ENCODE assay signal across 24 cellular contexts in the genomic region with DNA sequence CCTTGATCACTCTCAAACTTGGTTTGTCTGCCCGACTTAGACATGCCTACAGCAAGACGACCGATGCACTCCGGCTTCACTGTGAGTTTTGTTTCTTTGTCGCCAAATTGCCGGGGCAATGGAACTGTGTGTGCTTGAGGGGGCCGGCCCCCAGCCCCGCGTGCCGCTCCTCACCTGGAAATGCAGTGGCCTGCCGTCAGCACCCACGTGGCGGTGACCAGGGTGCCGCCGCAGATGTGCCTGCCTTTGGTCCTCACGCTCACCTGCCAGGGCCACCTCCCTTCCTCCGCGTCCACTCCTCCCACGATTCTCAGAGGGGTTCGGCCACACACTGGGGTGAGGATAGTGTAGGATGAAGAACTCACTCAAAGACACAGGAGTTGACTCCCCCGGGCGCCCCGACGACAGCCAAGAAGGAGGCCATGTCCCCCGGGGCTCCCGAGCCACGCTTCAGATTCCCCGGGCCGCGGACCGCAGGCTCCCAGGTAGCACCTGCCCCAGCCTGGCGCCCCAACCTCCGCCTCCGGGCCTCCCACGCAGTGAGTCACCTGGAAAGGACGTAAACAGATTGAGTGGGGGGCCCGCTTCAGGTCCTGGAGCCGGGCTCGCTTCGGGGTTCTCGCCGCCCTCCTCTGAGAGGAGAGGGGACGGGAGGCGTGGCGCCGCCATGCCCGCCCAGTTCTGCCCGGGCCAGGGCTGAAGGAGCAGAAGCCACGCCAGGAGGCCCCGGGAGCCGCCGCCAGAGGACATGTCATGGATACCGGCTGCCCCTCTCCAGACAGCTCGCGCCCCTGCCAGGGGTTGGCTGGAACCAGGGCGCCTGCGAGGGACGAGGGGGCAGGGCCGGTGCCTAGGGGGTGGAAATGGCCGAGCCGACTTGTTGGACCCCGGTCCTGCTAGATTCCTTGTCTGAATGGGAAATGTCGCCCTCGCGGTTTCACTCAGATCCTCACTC. TPM values are rescaled to one million over a fixed set of nuclear protein-coding genes. Genes with fewer than 3 reads are reported as not detected.
DNase-seq lines count a peak whose midpoint lies in the region; ATAC-seq and TF ChIP-seq lines count a peak whose summit lies in the region.
"Had no signal": no experiment of that assay in that cellular context is flagged by ENCODE, and none has a peak within 500 bp of the region (broad histone marks: within the 10 kb centered on the region; RNA-seq: fewer than 3 reads in every experiment).

No MANE protein-coding gene starts in this region.

- DNase-seq in Right ventricle myocardium inferior (ENCODE audit: missing footprints) = peak; percentile 65
- DNase-seq in cardiac septum (ENCODE audit: low spot score) = no peak
- peak; percentile 85 for DNase-seq in esophagus muscularis mucosa (ENCODE audit: extremely low spot score)
- no peak for DNase-seq in neural progenitor cell (ENCODE audit: low spot score)
- no peak for DNase-seq in upper lobe of right lung
- DNase-seq in glomerular visceral epithelial cell (ENCODE audit: extremely low spot score) = no peak
- no peak for DNase-seq in trophoblast cell
- DNase-seq: CD4-positive, alpha-beta memory T cell; DMS53; EL; GOT3; HFFc6; Karpas-422; NCI-H1436; NCI-H1930; NCI-H226; NCI-H524; PC-9; SJCRH30 had no signal

- H3K4me3 Mint-ChIP-seq in neural progenitor cell = peak overlapping the region; percentile 57
- H3K4me3 Mint-ChIP-seq: CD4-positive, alpha-beta memory T cell; HFFc6; IgD-negative memory B cell had no signal

- H2BK12ac ChIP-seq in trophoblast cell (ENCODE audit: low read length) = no peak overlapping the region

- peaks cover 8% of the 10 kb centered on the region for H3K27me3 Mint-ChIP-seq in neural progenitor cell (ENCODE audit: insufficient read depth, low read depth)
- H3K27me3 Mint-ChIP-seq: IgD-negative memory B cell had no signal

- H2AK5ac ChIP-seq in trophoblast cell (ENCODE audit: low read length) = no peak overlapping the region

- no peaks in the 10 kb centered on the region for H3K79me1 ChIP-seq in trophoblast cell (ENCODE audit: low read length)

- H3K23ac ChIP-seq in trophoblast cell (ENCODE audit: low read length) = no peak overlapping the region

- H3F3A ChIP-seq in neural progenitor cell (ENCODE audit: low read depth) = no peaks in the 10 kb centered on the region

- H3K9me3 ChIP-seq in esophagus muscularis mucosa (peaks cover 0 to 15% (median 9%) of the 10 kb centered on the region in 4 donors), neural progenitor cell (ENCODE audit: low read depth) (no peaks in the 10 kb centered on the region), upper lobe of right lung (peaks cover 6% of the 10 kb centered on the region), trophoblast cell (ENCODE audit: insufficient read depth, low read depth, low read length) (peaks cover 3% of the 10 kb centered on the region)
- H3K9me3 ChIP-seq: SJCRH30 had no signal

- no peaks in the 10 kb centered on the region for H4K20me1 ChIP-seq in neural progenitor cell (ENCODE audit: low read depth)
- H4K20me1 ChIP-seq: BLaER1 had no signal

- no peak overlapping the region for H3K27ac Mint-ChIP-seq in neural progenitor cell
- H3K27ac Mint-ChIP-seq: HFFc6, IgD-negative memory B cell had no signal

- no peak overlapping the region for H3K18ac ChIP-seq in trophoblast cell (ENCODE audit: low read length)

- H3K27ac ChIP-seq in esophagus muscularis mucosa (replicated peaks in 1 of 4) (no peak overlapping the region), neural progenitor cell (no peak overlapping the region), upper lobe of right lung (no peak overlapping the region), trophoblast cell (ENCODE audit: low read depth, low read length) (no peak overlapping the region)
- H3K27ac ChIP-seq: BLaER1, PC-9, RWPE1, SJCRH30 had no signal

- H4K8ac ChIP-seq in trophoblast cell (ENCODE audit: low read depth, low read length) = no peak overlapping the region

- H3K4me1 Mint-ChIP-seq in neural progenitor cell = peaks cover 6% of the 10 kb centered on the region
- H3K4me1 Mint-ChIP-seq: CD4-positive, alpha-beta memory T cell; IgD-negative memory B cell had no signal

- H3K4ac ChIP-seq in trophoblast cell (ENCODE audit: low read depth, low read length) = no peak overlapping the region

- H2BK120ac ChIP-seq in trophoblast cell (ENCODE audit: insufficient read depth, low read length, poor library complexity) = no peak overlapping the region

- H3K36me3 ChIP-seq in esophagus muscularis mucosa (peaks cover 0 to 63% (median 0%) of the 10 kb centered on the region in 4 donors), neural progenitor cell (no peaks in the 10 kb centered on the region), upper lobe of right lung (no peaks in the 10 kb centered on the region), trophoblast cell (ENCODE audit: control insufficient read depth in 1 of 2, insufficient read depth in 2 of 2, low read length in 2 of 2) (no peaks in the 10 kb centered on the region)
- H3K36me3 ChIP-seq: BLaER1, SJCRH30 had no signal

- no peak for TF ChIP-seq EP300 in esophagus muscularis mucosa (IDR thresholded peaks at IDR 0.05)

- TF ChIP-seq CTCF in esophagus muscularis mucosa (IDR thresholded peaks at IDR 0.05) (no peak), neural progenitor cell (IDR thresholded peaks at IDR 0.05) (no peak), upper lobe of right lung (IDR thresholded peaks at IDR 0.05) (no peak)

- no peak overlapping the region for H2AFZ ChIP-seq in neural progenitor cell (replicated peaks)
- H2AFZ ChIP-seq in trophoblast cell (ENCODE audit: insufficient read depth, low read length, poor library complexity) = no peak overlapping the region
- H2AFZ ChIP-seq: PC-9 had no signal

- H3K79me2 ChIP-seq in neural progenitor cell (ENCODE audit: low read depth) (no peaks in the 10 kb centered on the region), trophoblast cell (ENCODE audit: control insufficient read depth, insufficient read depth, low read length, poor library complexity) (no peaks in the 10 kb centered on the region)

- H3K4me2 ChIP-seq in neural progenitor cell (no peak overlapping the region), trophoblast cell (ENCODE audit: low read length) (no peak overlapping the region)
- H3K4me2 ChIP-seq: BLaER1, PC-9 had no signal

- intact Hi-C loops in Right ventricle myocardium inferior (cut with DNase I) = no loop called here
- intact Hi-C loops in cardiac septum (cut with DNase I) = no loop called here
- intact Hi-C loops in esophagus muscularis mucosa (cut with DNase I) = no loop called here
- intact Hi-C loops in upper lobe of right lung (cut with DNase I) = no loop called here

- no peak overlapping the region for H4K12ac ChIP-seq in trophoblast cell (ENCODE audit: low read depth, low read length)

- 95% methylated on average over 44 of the region's 65 CpGs for WGBS in esophagus muscularis mucosa
- WGBS in trophoblast cell (ENCODE audit: extremely low coverage, insufficient coverage, insufficient read length) = no CpG with 5 or more reads among the region's 65 CpGs

- H3K36me3 Mint-ChIP-seq in neural progenitor cell = no peaks in the 10 kb centered on the region

- no peaks in the 10 kb centered on the region for H3K4me1 ChIP-seq in esophagus muscularis mucosa
- H3K4me1 ChIP-seq in neural progenitor cell = no peaks in the 10 kb centered on the region
- H3K4me1 ChIP-seq in upper lobe of right lung = no peaks in the 10 kb centered on the region
- peaks cover 0 to 6% of the 10 kb centered on the region in 2 experiments for H3K4me1 ChIP-seq in trophoblast cell (ENCODE audit: control insufficient read depth in 1 of 2, insufficient read depth in 2 of 2, low read length in 2 of 2)
- H3K4me1 ChIP-seq: BLaER1, SJCRH30 had no signal

- H2BK5ac ChIP-seq in trophoblast cell (ENCODE audit: low read depth, low read length, poor library complexity) = no peak overlapping the region

- TF ChIP-seq POLR2A in esophagus muscularis mucosa (IDR thresholded peaks at IDR 0.05; ENCODE audit: low read depth) = no peak

- H4K91ac ChIP-seq in trophoblast cell (ENCODE audit: low read depth, low read length) = no peak overlapping the region

- H3K4me3 ChIP-seq in esophagus muscularis mucosa = no peak overlapping the region
- H3K4me3 ChIP-seq in neural progenitor cell = no peak overlapping the region
- no peak overlapping the region for H3K4me3 ChIP-seq in upper lobe of right lung
- no peak overlapping the region for H3K4me3 ChIP-seq in trophoblast cell (ENCODE audit: low read depth, low read length)
- H3K4me3 ChIP-seq: BLaER1, PC-9, SJCRH30 had no signal

- H3K27me3 ChIP-seq in esophagus muscularis mucosa = no peaks in the 10 kb centered on the region
- no peaks in the 10 kb centered on the region for H3K27me3 ChIP-seq in neural progenitor cell
- no peaks in the 10 kb centered on the region for H3K27me3 ChIP-seq in upper lobe of right lung
- H3K27me3 ChIP-seq in trophoblast cell (ENCODE audit: insufficient read depth, low read length) = no peaks in the 10 kb centered on the region
- H3K27me3 ChIP-seq: BLaER1, SJCRH30 had no signal

- H3K14ac ChIP-seq in trophoblast cell (ENCODE audit: low read length) = no peak overlapping the region

- peaks cover 20% of the 10 kb centered on the region for H3K9me3 Mint-ChIP-seq in neural progenitor cell

- ATAC-seq in Right ventricle myocardium inferior (peak; percentile 26), upper lobe of right lung (peak; percentile 35), GM18861 (IDR thresholded peaks at IDR 0.05; ENCODE audit: unreplicated experiment) (no peak)

- no peak overlapping the region for H3K9ac ChIP-seq in neural progenitor cell
- no peak overlapping the region for H3K9ac ChIP-seq in trophoblast cell (ENCODE audit: low read length)
- H3K9ac ChIP-seq: BLaER1 had no signal

RNA-seq across cellular contexts. Expression of a gene that starts 29.6 kb away (rescaled TPM):
- total RNA-seq in Right ventricle myocardium inferior = 11,437 TPM
- total RNA-seq in cardiac septum = 3,804 TPM
- total RNA-seq in esophagus muscularis mucosa = 10 to 100 TPM in 1 of 4 donors, 1 to 10 TPM in 2, under 1 TPM in 1; 0.83 to 13.0 (median 7.7) TPM
- total RNA-seq in neural progenitor cell (ENCODE audit: low replicate concordance) = not detected in 2 replicates
- total RNA-seq in upper lobe of right lung = 3.8 TPM
- 0.86 and 1.3 TPM in 2 replicates for polyA plus RNA-seq in trophoblast cell (2013)
- total RNA-seq: CD4-positive, alpha-beta memory T cell; MCF 10A; PC-9; SJCRH30 had no signal
- polyA plus RNA-seq: CD4-positive, alpha-beta memory T cell; IgD-negative memory B cell had no signal

RNA-seq across cellular contexts. Expression of a gene that starts 43.9 kb away (rescaled TPM):
- total RNA-seq in Right ventricle myocardium inferior (12.7 TPM), cardiac septum (5.4 TPM), esophagus muscularis mucosa (10 to 100 TPM in 2 of 4 donors, 1 to 10 TPM in 2; 2.1 to 26.8 (median 14.5) TPM), neural progenitor cell (ENCODE audit: low replicate concordance) (0.43 TPM in 1 of 2 replicates, not detected in the other), upper lobe of right lung (14.9 TPM)
- polyA plus RNA-seq in trophoblast cell (2013) = 9.5 and 11.3 TPM in 2 replicates
- total RNA-seq: CD4-positive, alpha-beta memory T cell; MCF 10A; PC-9 had no signal
- polyA plus RNA-seq: CD4-positive, alpha-beta memory T cell; IgD-negative memory B cell had no signal

Comparison
In these comparisons a context has a peak if more than half of its experiments do, and no peak if none do; other contexts are left out.
1. DNase-seq: peak in Right ventricle myocardium inferior (single experiment) and esophagus muscularis mucosa (single experiment); none in cardiac septum (single experiment), neural progenitor cell (single experiment), upper lobe of right lung (single experiment), glomerular visceral epithelial cell (single experiment) and trophoblast cell (0 of 2).
2. RNA of a gene that starts 29.6 kb away (total RNA-seq): 11,437 TPM in Right ventricle myocardium inferior (single experiment) and 3,804 TPM in cardiac septum (single experiment); 0.83 to 13.0 TPM in esophagus muscularis mucosa, 3.8 TPM in upper lobe of right lung (single experiment) and not detected in neural progenitor cell; every median in the first group is over 100 times any median in the second.